Comparison of ENCODE assay signal across 2 cellular contexts in the genomic region with DNA sequence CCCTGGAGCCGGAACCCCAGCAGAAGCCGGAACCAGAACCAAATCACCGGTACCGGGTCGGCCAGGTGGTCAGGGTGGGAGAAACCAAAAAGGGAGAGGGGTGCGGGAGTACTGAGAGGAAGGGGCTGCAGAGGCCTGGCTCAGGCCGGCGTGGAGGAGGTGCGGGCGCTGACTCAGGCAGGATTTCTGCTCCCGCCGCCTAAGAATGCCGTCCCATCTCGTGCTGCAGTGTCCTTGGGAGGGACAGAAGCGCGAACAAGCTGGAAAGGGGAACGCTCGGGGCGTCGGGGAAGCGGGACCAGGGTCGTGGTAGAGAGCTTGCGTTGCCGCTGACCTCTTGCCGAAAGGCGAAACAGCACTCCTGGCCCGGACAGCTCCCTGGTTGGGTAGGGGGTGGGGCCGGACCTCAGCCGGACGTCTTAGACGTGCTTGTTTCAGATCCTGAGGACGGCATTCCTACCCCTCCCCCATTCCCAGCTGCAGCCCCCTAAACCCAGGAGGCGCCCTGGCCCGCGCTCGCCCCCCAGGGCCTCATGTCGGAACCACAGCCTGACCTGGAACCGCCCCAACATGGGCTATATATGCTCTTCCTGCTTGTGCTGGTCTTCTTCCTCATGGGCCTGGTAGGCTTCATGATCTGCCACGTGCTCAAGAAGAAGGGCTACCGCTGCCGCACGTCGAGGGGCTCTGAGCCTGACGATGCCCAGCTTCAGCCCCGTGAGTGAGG.
TF ChIP-seq lines count a peak whose summit lies in the region.

No MANE protein-coding gene starts in this region.

TF ChIP-seq in HEK293T, 16 proteins besides CTCF, POLR2A, EP300 and RAD21:
- TF ChIP-seq CTBP1 (IDR thresholded peaks at IDR 0.05; ENCODE audit: borderline replicate concordance) (no peak), HDGF (IDR thresholded peaks at IDR 0.05; ENCODE audit: borderline replicate concordance) (no peak), SUZ12 (IDR thresholded peaks at IDR 0.05) (no peak), SP1 (IDR thresholded peaks at IDR 0.05) (no peak), TARDBP (IDR thresholded peaks at IDR 0.05) (no peak), ZNF384 (IDR thresholded peaks at IDR 0.05) (no peak), ELF4 (IDR thresholded peaks at IDR 0.05) (no peak), FOXA1 (IDR thresholded peaks at IDR 0.05) (no peak), NFRKB (IDR thresholded peaks at IDR 0.05) (no peak), LEF1 (IDR thresholded peaks at IDR 0.05; ENCODE audit: borderline replicate concordance) (no peak), FOXK2 (IDR thresholded peaks at IDR 0.05) (no peak), BHLHE40 (IDR thresholded peaks at IDR 0.05; ENCODE audit: borderline replicate concordance) (no peak), FOXM1 (IDR thresholded peaks at IDR 0.05; ENCODE audit: borderline replicate concordance) (no peak)
- TF ChIP-seq, protein P1, sequence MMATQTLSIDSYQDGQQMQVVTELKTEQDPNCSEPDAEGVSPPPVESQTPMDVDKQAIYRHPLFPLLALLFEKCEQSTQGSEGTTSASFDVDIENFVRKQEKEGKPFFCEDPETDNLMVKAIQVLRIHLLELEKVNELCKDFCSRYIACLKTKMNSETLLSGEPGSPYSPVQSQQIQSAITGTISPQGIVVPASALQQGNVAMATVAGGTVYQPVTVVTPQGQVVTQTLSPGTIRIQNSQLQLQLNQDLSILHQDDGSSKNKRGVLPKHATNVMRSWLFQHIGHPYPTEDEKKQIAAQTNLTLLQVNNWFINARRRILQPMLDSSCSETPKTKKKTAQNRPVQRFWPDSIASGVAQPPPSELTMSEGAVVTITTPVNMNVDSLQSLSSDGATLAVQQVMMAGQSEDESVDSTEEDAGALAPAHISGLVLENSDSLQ (IDR thresholded peaks at IDR 0.05): no peak

TF ChIP-seq in endothelial cell of umbilical vein, 7 proteins besides CTCF, POLR2A, EP300 and RAD21:
- TF ChIP-seq MYC (IDR thresholded peaks at IDR 0.05; ENCODE audit: low read depth, low read length): no peak
- TF ChIP-seq, protein P2, sequence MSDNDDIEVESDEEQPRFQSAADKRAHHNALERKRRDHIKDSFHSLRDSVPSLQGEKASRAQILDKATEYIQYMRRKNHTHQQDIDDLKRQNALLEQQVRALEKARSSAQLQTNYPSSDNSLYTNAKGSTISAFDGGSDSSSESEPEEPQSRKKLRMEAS (IDR thresholded peaks at IDR 0.05; ENCODE audit: insufficient read depth, insufficient read length): peak; percentile 67
